Comparison of ENCODE assay signal across 9 cellular contexts in the genomic region with DNA sequence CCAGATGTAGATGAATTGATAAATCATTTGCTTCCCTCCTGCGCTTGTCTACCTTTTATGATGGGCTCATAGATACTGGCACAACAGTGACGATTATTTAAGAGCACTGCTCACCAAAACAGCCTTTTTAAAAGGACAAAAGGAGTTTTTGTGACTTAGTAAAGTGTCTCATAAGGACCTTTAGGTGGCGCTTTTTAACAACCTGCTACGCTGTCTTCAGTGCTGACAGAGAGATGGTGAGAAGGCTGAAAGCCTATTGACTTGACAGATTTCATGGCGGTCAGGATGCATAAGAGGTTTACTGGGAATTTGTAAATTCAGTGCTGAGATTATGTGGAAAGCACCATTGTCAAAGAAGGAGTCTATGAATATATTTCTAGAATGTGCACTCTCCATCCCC.
A peak's percentile ranks its signal among the peaks of the same experiment; 100 is the strongest.
DNase-seq lines count a peak whose midpoint lies in the region; ATAC-seq and TF ChIP-seq lines count a peak whose summit lies in the region.
"Had no signal": no experiment of that assay in that cellular context is flagged by ENCODE, and none has a peak within 500 bp of the region (broad histone marks: within the 10 kb centered on the region; RNA-seq: fewer than 3 reads in every experiment).

No MANE protein-coding gene starts in this region.

- ATAC-seq in left ventricle myocardium superior (no peak), GM21717 (IDR thresholded peaks at IDR 0.05; ENCODE audit: unreplicated experiment) (no peak), HG03108 (IDR thresholded peaks at IDR 0.05; ENCODE audit: unreplicated experiment) (no peak), HG02610 (IDR thresholded peaks at IDR 0.05; ENCODE audit: unreplicated experiment) (no peak)

- H3K27me3 ChIP-seq in cardiac muscle cell, result no peaks in the 10 kb centered on the region

- no peaks in the 10 kb centered on the region for H3K9me3 ChIP-seq in cardiac muscle cell (ENCODE audit: low read depth)

- H3K36me3 ChIP-seq in cardiac muscle cell, result no peaks in the 10 kb centered on the region

- peak; percentile 58 to 76 for DNase-seq in cardiac muscle cell (ENCODE audit: low read depth in 1 of 2, low spot score in 1 of 2)
- DNase-seq in left ventricle myocardium superior, result no peak
- peak; percentile 40 for DNase-seq in NCI-H69 (lab: John Stamatoyannopoulos, UW)
- DNase-seq in erythroblast (lab: John Stamatoyannopoulos, UW), result peak; percentile 6 to 7
- DNase-seq in stimulated activated naive CD4-positive, alpha-beta T cell (lab: John Stamatoyannopoulos, UW), result no peak
- DNase-seq: T-helper 9 cell had no signal

- no peak for TF ChIP-seq POLR2A in erythroblast (IDR thresholded peaks at IDR 0.05; ENCODE audit: low read length)

- intact Hi-C loops in left ventricle myocardium superior (cut with micrococcal nuclease), result no loop called here

- TF ChIP-seq CTCF in cardiac muscle cell (IDR thresholded peaks at IDR 0.05; ENCODE audit: low read depth, low read length), result peak; percentile 62

- H3K27ac ChIP-seq in cardiac muscle cell, result no peak overlapping the region

- peaks cover 10% of the 10 kb centered on the region for H3K4me1 ChIP-seq in cardiac muscle cell (ENCODE audit: low read depth)

- no peak overlapping the region for H3K4me3 ChIP-seq in cardiac muscle cell

Comparison
In these comparisons a context has a peak if more than half of its experiments do, and no peak if none do; other contexts are left out.
1. DNase-seq: peak in cardiac muscle cell (2 of 2), NCI-H69 (single experiment) and erythroblast (2 of 2); none in left ventricle myocardium superior (single experiment) and stimulated activated naive CD4-positive, alpha-beta T cell (0 of 6).